18 cellular contexts compared by ENCODE assay signal in the genomic region with DNA sequence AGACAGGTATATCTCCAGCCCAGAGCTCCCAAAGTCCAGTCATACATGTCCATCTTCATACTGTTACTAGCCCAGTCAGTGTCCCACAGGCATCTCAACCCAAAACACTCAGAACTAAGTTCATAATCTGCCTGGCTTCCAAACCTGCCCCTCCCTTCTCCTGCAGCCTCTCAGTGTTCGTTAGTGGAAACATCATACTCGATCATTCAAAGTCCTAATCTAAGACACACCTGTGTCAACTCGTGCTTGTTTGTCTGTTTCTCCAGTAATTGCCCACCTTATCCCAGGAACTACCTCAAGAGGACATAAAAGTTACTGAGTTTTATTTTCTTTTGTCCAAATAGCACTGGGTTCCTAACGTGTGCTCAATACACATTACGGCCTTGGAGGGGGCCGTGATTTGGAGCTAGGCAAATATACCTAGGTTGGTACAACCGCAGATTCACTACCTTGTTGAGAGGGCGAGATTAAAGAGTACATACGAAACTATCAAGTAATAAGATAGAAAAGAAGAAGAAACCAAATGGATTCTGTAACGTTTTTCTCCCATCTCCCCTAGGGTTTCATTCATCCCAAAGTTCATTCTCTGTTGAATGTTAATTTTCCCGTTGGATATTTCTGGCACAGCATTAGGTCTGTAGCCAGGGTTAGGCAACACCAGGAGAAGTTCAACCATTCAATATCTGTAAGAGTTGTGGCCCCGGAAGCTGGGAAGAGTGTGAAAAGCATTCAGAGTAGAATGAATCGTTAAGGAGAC. TPM values are rescaled to one million over a fixed set of nuclear protein-coding genes. Genes with fewer than 3 reads are reported as not detected.
"Had no signal": no experiment of that assay in that cellular context is flagged by ENCODE, and none has a peak within 500 bp of the region (broad histone marks: within the 10 kb centered on the region; RNA-seq: fewer than 3 reads in every experiment).

No MANE protein-coding gene starts in this region.

- H3K27me3 ChIP-seq: ascending aorta, cardiac muscle cell, esophagus squamous epithelium had no signal

- H3K4me1 Mint-ChIP-seq: activated B cell treated with CpG ODN at 0.5 μM for 24 hours; activated CD4-positive, alpha-beta T cell treated with anti-CD3 and anti-CD28 coated beads, Interleukin-2, amount 10 ng/mL, durations not matched to agents 24 days and 14 days; stimulated activated effector memory CD8-positive, alpha-beta T cell treated with anti-CD3 and anti-CD28 coated beads, Interleukin-12 subunit alpha, Interleukin-12 subunit beta, amount 100 ng/mL, for 72 hours had no signal

- H3K27ac Mint-ChIP-seq: activated B cell treated with CpG ODN at 0.5 μM for 24 hours; activated CD4-positive, alpha-beta T cell treated with anti-CD3 and anti-CD28 coated beads, Interleukin-2, amount 10 ng/mL, durations not matched to agents 24 days and 14 days; activated T-helper 1 cell treated with anti-CD3 and anti-CD28 coated beads, Interleukin-12 subunit alpha, Interleukin-12 subunit beta, Interleukin-2, Interleukin-4 antibody, amounts not matched to agents 30 ng/mL and 10 ng/mL and 1 ng/mL, durations not matched to agents 14 hours and 24 hours and 36 hours; stimulated activated effector memory CD8-positive, alpha-beta T cell treated with anti-CD3 and anti-CD28 coated beads, Interleukin-12 subunit alpha, Interleukin-12 subunit beta, amount 100 ng/mL, for 72 hours; type B pancreatic cell had no signal

- ATAC-seq: right cardiac atrium; SK-N-SH treated with all-trans-retinoic acid at 6 μM for 48 hours; stimulated activated effector memory CD8-positive, alpha-beta T cell treated with anti-CD3 and anti-CD28 coated beads, Interleukin-12 subunit alpha, Interleukin-12 subunit beta, amount 100 ng/mL, for 72 hours had no signal

- H3K4me3 Mint-ChIP-seq: activated B cell treated with CpG ODN at 0.5 μM for 24 hours; activated CD4-positive, alpha-beta T cell treated with anti-CD3 and anti-CD28 coated beads, Interleukin-2, amount 10 ng/mL, durations not matched to agents 24 days and 14 days; activated T-helper 1 cell treated with anti-CD3 and anti-CD28 coated beads, Interleukin-12 subunit alpha, Interleukin-12 subunit beta, Interleukin-2, Interleukin-4 antibody, amounts not matched to agents 30 ng/mL and 10 ng/mL and 1 ng/mL, durations not matched to agents 14 hours and 24 hours and 36 hours; stimulated activated effector memory CD8-positive, alpha-beta T cell treated with anti-CD3 and anti-CD28 coated beads, Interleukin-12 subunit alpha, Interleukin-12 subunit beta, amount 100 ng/mL, for 72 hours; type B pancreatic cell had no signal

- H3K4me1 ChIP-seq: ascending aorta had no signal

- H3K36me3 ChIP-seq: ascending aorta, cardiac muscle cell, esophagus squamous epithelium had no signal

- H3K4me3 ChIP-seq: ascending aorta, cardiac muscle cell, esophagus squamous epithelium had no signal

- H3K9me3 ChIP-seq: ascending aorta, esophagus squamous epithelium had no signal

- H3K9me3 Mint-ChIP-seq: activated B cell treated with CpG ODN at 0.5 μM for 24 hours; activated CD4-positive, alpha-beta T cell treated with anti-CD3 and anti-CD28 coated beads, Interleukin-2, amount 10 ng/mL, durations not matched to agents 24 days and 14 days; activated T-helper 1 cell treated with anti-CD3 and anti-CD28 coated beads, Interleukin-12 subunit alpha, Interleukin-12 subunit beta, Interleukin-2, Interleukin-4 antibody, amounts not matched to agents 30 ng/mL and 10 ng/mL and 1 ng/mL, durations not matched to agents 14 hours and 24 hours and 36 hours; stimulated activated effector memory CD8-positive, alpha-beta T cell treated with anti-CD3 and anti-CD28 coated beads, Interleukin-12 subunit alpha, Interleukin-12 subunit beta, amount 100 ng/mL, for 72 hours; type B pancreatic cell had no signal

- H3K27ac ChIP-seq: ascending aorta, cardiac muscle cell, esophagus squamous epithelium had no signal

- DNase-seq: activated B cell treated with CpG ODN at 0.5 μM for 24 hours; activated CD4-positive, alpha-beta T cell treated with anti-CD3 and anti-CD28 coated beads, Interleukin-2, amount 10 ng/mL, durations not matched to agents 24 days and 14 days; activated naive CD4-positive, alpha-beta T cell; esophagus squamous epithelium; glutamatergic neuron; left cardiac atrium; mesendoderm; posterior cingulate gyrus had no signal

- H3K36me3 Mint-ChIP-seq: stimulated activated effector memory CD8-positive, alpha-beta T cell treated with anti-CD3 and anti-CD28 coated beads, Interleukin-12 subunit alpha, Interleukin-12 subunit beta, amount 100 ng/mL, for 72 hours; type B pancreatic cell had no signal

RNA-seq across cellular contexts. Expression of a gene that starts 3.1 kb away (rescaled TPM):
- total RNA-seq: activated B cell treated with CpG ODN at 0.5 μM for 24 hours; activated CD4-positive, alpha-beta T cell treated with anti-CD3 and anti-CD28 coated beads, Interleukin-2, amount 10 ng/mL, durations not matched to agents 24 days and 14 days; activated T-helper 1 cell treated with anti-CD3 and anti-CD28 coated beads, Interleukin-12 subunit alpha, Interleukin-12 subunit beta, Interleukin-2, Interleukin-4 antibody, amounts not matched to agents 30 ng/mL and 10 ng/mL and 1 ng/mL, durations not matched to agents 14 hours and 24 hours and 36 hours; ascending aorta; cardiac muscle cell; esophagus squamous epithelium; left cardiac atrium; myocyte; right cardiac atrium; subcutaneous adipose tissue; T-helper 1 cell treated with Interleukin-12 subunit alpha and Interleukin-12 subunit beta and Interleukin-4 antibody, amounts not matched to agents 30 ng/mL and 1 ng/mL, for 36 hours had no signal
- polyA plus RNA-seq: cardiac muscle cell, right cardiac atrium had no signal

RNA-seq across cellular contexts. Expression of a gene that starts 9.3 kb away (rescaled TPM):
- total RNA-seq: activated CD4-positive, alpha-beta T cell treated with anti-CD3 and anti-CD28 coated beads, Interleukin-2, amount 10 ng/mL, durations not matched to agents 24 days and 14 days; activated T-helper 1 cell treated with anti-CD3 and anti-CD28 coated beads, Interleukin-12 subunit alpha, Interleukin-12 subunit beta, Interleukin-2, Interleukin-4 antibody, amounts not matched to agents 30 ng/mL and 10 ng/mL and 1 ng/mL, durations not matched to agents 14 hours and 24 hours and 36 hours; T-helper 1 cell treated with Interleukin-12 subunit alpha and Interleukin-12 subunit beta and Interleukin-4 antibody, amounts not matched to agents 30 ng/mL and 1 ng/mL, for 36 hours had no signal

RNA-seq across cellular contexts. Expression of a gene that starts 18.6 kb away (rescaled TPM):
- total RNA-seq: activated B cell treated with CpG ODN at 0.5 μM for 24 hours; activated CD4-positive, alpha-beta T cell treated with anti-CD3 and anti-CD28 coated beads, Interleukin-2, amount 10 ng/mL, durations not matched to agents 24 days and 14 days; activated T-helper 1 cell treated with anti-CD3 and anti-CD28 coated beads, Interleukin-12 subunit alpha, Interleukin-12 subunit beta, Interleukin-2, Interleukin-4 antibody, amounts not matched to agents 30 ng/mL and 10 ng/mL and 1 ng/mL, durations not matched to agents 14 hours and 24 hours and 36 hours; ascending aorta; cardiac muscle cell; left cardiac atrium; myocyte; right cardiac atrium; subcutaneous adipose tissue; T-helper 1 cell treated with Interleukin-12 subunit alpha and Interleukin-12 subunit beta and Interleukin-4 antibody, amounts not matched to agents 30 ng/mL and 1 ng/mL, for 36 hours had no signal
- polyA plus RNA-seq: cardiac muscle cell, right cardiac atrium had no signal

RNA-seq across cellular contexts. Expression of a gene that starts 26.2 kb away (rescaled TPM):
- total RNA-seq: activated B cell treated with CpG ODN at 0.5 μM for 24 hours; activated CD4-positive, alpha-beta T cell treated with anti-CD3 and anti-CD28 coated beads, Interleukin-2, amount 10 ng/mL, durations not matched to agents 24 days and 14 days; activated T-helper 1 cell treated with anti-CD3 and anti-CD28 coated beads, Interleukin-12 subunit alpha, Interleukin-12 subunit beta, Interleukin-2, Interleukin-4 antibody, amounts not matched to agents 30 ng/mL and 10 ng/mL and 1 ng/mL, durations not matched to agents 14 hours and 24 hours and 36 hours; ascending aorta; cardiac muscle cell; esophagus squamous epithelium; left cardiac atrium; myocyte; right cardiac atrium; subcutaneous adipose tissue; T-helper 1 cell treated with Interleukin-12 subunit alpha and Interleukin-12 subunit beta and Interleukin-4 antibody, amounts not matched to agents 30 ng/mL and 1 ng/mL, for 36 hours had no signal
- polyA plus RNA-seq: cardiac muscle cell, right cardiac atrium had no signal

RNA-seq across cellular contexts. Expression of a gene that starts 30.8 kb away (rescaled TPM):
- total RNA-seq: activated B cell treated with CpG ODN at 0.5 μM for 24 hours; activated CD4-positive, alpha-beta T cell treated with anti-CD3 and anti-CD28 coated beads, Interleukin-2, amount 10 ng/mL, durations not matched to agents 24 days and 14 days; activated T-helper 1 cell treated with anti-CD3 and anti-CD28 coated beads, Interleukin-12 subunit alpha, Interleukin-12 subunit beta, Interleukin-2, Interleukin-4 antibody, amounts not matched to agents 30 ng/mL and 10 ng/mL and 1 ng/mL, durations not matched to agents 14 hours and 24 hours and 36 hours; ascending aorta; esophagus squamous epithelium; myocyte; subcutaneous adipose tissue; T-helper 1 cell treated with Interleukin-12 subunit alpha and Interleukin-12 subunit beta and Interleukin-4 antibody, amounts not matched to agents 30 ng/mL and 1 ng/mL, for 36 hours had no signal
